ENCODE assay signal across 8 cellular contexts in genomic region chr1:2212167-2212541, GRCh38. TPM values are rescaled to one million over a fixed set of nuclear protein-coding genes. Genes with fewer than 3 reads are reported as not detected.
DNase-seq lines count a peak whose midpoint lies in the region; ATAC-seq, FAIRE-seq and TF ChIP-seq lines count a peak whose summit lies in the region.

No MANE protein-coding gene starts in this region.

- no peak overlapping the region for H3K4ac ChIP-seq in neuronal stem cell (ENCODE audit: low read length)

- POLR2A ChIA-PET in A549 (lab: Yijun Ruan, JAX): interaction anchor here (0.9 to 1.7 kb wide), 6 partner anchors 12 to 180 kb away, joined by 3 to 9 read pairs (median 4); partner anchors contain the start of genes MORN1, RER1 and SKI

- no peak overlapping the region for H2BK120ac ChIP-seq in neuronal stem cell (ENCODE audit: low read depth, low read length)

- ATAC-seq in A549: peak; percentile 20 to 38
- ATAC-seq in GM18505 (IDR thresholded peaks at IDR 0.05; ENCODE audit: unreplicated experiment): no peak

- H4K91ac ChIP-seq in neuronal stem cell (ENCODE audit: low read depth, low read length, poor library complexity): no peak overlapping the region

- TF ChIP-seq RAD21 in A549 (conservative IDR thresholded peaks at IDR 0.05 in 1 of 2, IDR thresholded peaks at IDR 0.05 in 1 of 2): no peak

- H3K27ac ChIP-seq in A549 (peak overlapping the region; percentile 99 to 100), SK-N-MC (peak overlapping the region; percentile 98), fibroblast of lung (ENCODE audit: insufficient read depth, low read length) (peak overlapping the region; percentile 98), neuronal stem cell (replicated peaks; ENCODE audit: low read length) (peak overlapping the region; percentile 90), small intestine (ENCODE audit: low read depth in 1 of 2, low read length in 1 of 2) (peak overlapping the region in 1 of 2 donors; percentile 96)

- H2BK12ac ChIP-seq in neuronal stem cell (ENCODE audit: low read length): no peak overlapping the region

- H3K9ac ChIP-seq in SK-N-MC (ENCODE audit: insufficient read length) (peak overlapping the region; percentile 50), fibroblast of lung (ENCODE audit: insufficient read depth, low read length) (peak overlapping the region; percentile 76), neuronal stem cell (ENCODE audit: low read depth, low read length, poor library complexity) (no peak overlapping the region)

- FAIRE-seq in A549 (lab: Jason Lieb, UNC) (no peak), small intestine (lab: Jason Lieb, UNC) (no peak)

- peak overlapping the region; percentile 44 for H3K18ac ChIP-seq in neuronal stem cell (ENCODE audit: low read length)

- H3K79me1 ChIP-seq in neuronal stem cell (ENCODE audit: low read depth, low read length): no peaks in the 10 kb centered on the region

- H3K9me3 ChIP-seq in A549 (no peaks in the 10 kb centered on the region), SK-N-MC (ENCODE audit: low read depth, low read length) (no peaks in the 10 kb centered on the region), fibroblast of lung (ENCODE audit: control insufficient read depth, insufficient read depth, low read depth, low read length) (no peaks in the 10 kb centered on the region), neuronal stem cell (replicated peaks in 1 of 2; ENCODE audit: control insufficient read depth in 2 of 2, insufficient read depth in 1 of 2, low read depth in 1 of 2, low read length in 2 of 2) (no peaks in the 10 kb centered on the region), small intestine (ENCODE audit: control insufficient read depth, low read depth) (no peaks in the 10 kb centered on the region)

- peak overlapping the region; percentile 96 for H2BK5ac ChIP-seq in neuronal stem cell (ENCODE audit: low read length)

- DNase-seq in A549 (ENCODE audit: low read depth in 1 of 2, low spot score in 1 of 2) (no peak), SK-N-MC (ENCODE audit: low read depth, low spot score) (no peak), fibroblast of lung (ENCODE audit: low read depth in 2 of 2) (no peak), neuronal stem cell (ENCODE audit: low spot score) (no peak), foreskin fibroblast (no peak), small intestine (no peak), NCI-H1105 (lab: John Stamatoyannopoulos, UW) (no peak)

- no peak overlapping the region for H3K14ac ChIP-seq in neuronal stem cell (ENCODE audit: low read length)

- no peak for TF ChIP-seq EP300 in A549 (IDR thresholded peaks at IDR 0.05)

- no peak for TF ChIP-seq CTCF in A549 (IDR thresholded peaks at IDR 0.05)
- no peak for TF ChIP-seq CTCF in fibroblast of lung (conservative IDR thresholded peaks at IDR 0.05 in 1 of 2, IDR thresholded peaks at IDR 0.05 in 1 of 2; ENCODE audit: low read depth in 1 of 2, low read length in 2 of 2)
- no peak for TF ChIP-seq CTCF in foreskin fibroblast (IDR thresholded peaks at IDR 0.05; ENCODE audit: low read depth, low read length)

- H3K4me2 ChIP-seq in A549 (peak overlapping the region; percentile 76), fibroblast of lung (ENCODE audit: extremely low read depth, insufficient read depth, low read length) (peak overlapping the region; percentile 21), neuronal stem cell (ENCODE audit: insufficient read depth, low read length, poor library complexity, severe bottlenecking) (peak overlapping the region; percentile 39)

- H4K8ac ChIP-seq in neuronal stem cell (ENCODE audit: low read depth, low read length): no peak overlapping the region

- peaks cover 61% of the 10 kb centered on the region for H3K4me1 ChIP-seq in A549
- H3K4me1 ChIP-seq in fibroblast of lung (ENCODE audit: control insufficient read depth, extremely low read depth, insufficient read depth, low read length): peaks cover 36% of the 10 kb centered on the region
- H3K4me1 ChIP-seq in neuronal stem cell (ENCODE audit: control insufficient read depth in 2 of 2, insufficient read depth in 1 of 2, low read depth in 1 of 2, low read length in 2 of 2): peaks cover 25 to 51% of the 10 kb centered on the region in 2 donors
- peaks cover 3 to 10% of the 10 kb centered on the region in 2 donors for H3K4me1 ChIP-seq in small intestine (ENCODE audit: control insufficient read depth in 2 of 2, insufficient read depth in 1 of 2, low read depth in 1 of 2, low read length in 1 of 2)

- peak overlapping the region; percentile 32 for H3K4me3 ChIP-seq in A549
- H3K4me3 ChIP-seq in SK-N-MC: peak overlapping the region; percentile 79
- peak overlapping the region in 1 of 4 experiments; percentile 50 for H3K4me3 ChIP-seq in fibroblast of lung (replicated peaks in 1 of 4; ENCODE audit: control extremely low read depth in 1 of 4, insufficient read depth in 1 of 4, low read depth in 3 of 4, low read length in 4 of 4)
- H3K4me3 ChIP-seq in neuronal stem cell (ENCODE audit: low read length in 2 of 2): peak overlapping the region; percentile 35 to 56
- H3K4me3 ChIP-seq in foreskin fibroblast (ENCODE audit: low read depth in 1 of 2, low read length in 2 of 2): peak overlapping the region in 1 of 2 donors; percentile 14
- H3K4me3 ChIP-seq in small intestine (ENCODE audit: low read depth in 1 of 2, low read length in 2 of 2): no peak overlapping the region

- H3K23ac ChIP-seq in neuronal stem cell (ENCODE audit: low read depth, low read length, poor library complexity): no peak overlapping the region

- H2AK5ac ChIP-seq in neuronal stem cell (ENCODE audit: low read depth, low read length): no peak overlapping the region

- H3K36me3 ChIP-seq in SK-N-MC (ENCODE audit: insufficient read depth, low read length) (no peaks in the 10 kb centered on the region), fibroblast of lung (ENCODE audit: control insufficient read depth, insufficient read depth, low read length) (no peaks in the 10 kb centered on the region), neuronal stem cell (replicated peaks in 1 of 2; ENCODE audit: control insufficient read depth in 2 of 2, insufficient read depth in 2 of 2, low read length in 2 of 2) (no peaks in the 10 kb centered on the region), small intestine (ENCODE audit: control insufficient read depth in 2 of 2, insufficient read depth in 2 of 2, low read length in 2 of 2) (no peaks in the 10 kb centered on the region)

- 100% methylated on average over 1 of the region's 15 CpGs for WGBS in A549 (ENCODE audit: missing lambda C conversion rate)
- WGBS in neuronal stem cell (ENCODE audit: extremely low coverage in 2 of 2, insufficient read length in 2 of 2, insufficient replicate concordance in 1 of 2), 2 donors: no CpG with 5 or more reads among the region's 15 CpGs
- WGBS in small intestine, 3 donors: 57% methylated on average over 15 of the region's 15 CpGs

- peak overlapping the region; percentile 54 for H2AFZ ChIP-seq in fibroblast of lung (ENCODE audit: low read length)
- peak overlapping the region; percentile 86 for H2AFZ ChIP-seq in neuronal stem cell (ENCODE audit: low read length)

- CTCF ChIA-PET in A549 (lab: Yijun Ruan, JAX): interaction anchor here (0.8 to 2.0 kb wide), 9 partner anchors 9 to 172 kb away, joined by 3 to 14 read pairs (median 4); no protein-coding TSS in a partner anchor

- H3K27me3 ChIP-seq in fibroblast of lung (ENCODE audit: control insufficient read depth, insufficient read depth, low read length): no peaks in the 10 kb centered on the region
- no peaks in the 10 kb centered on the region for H3K27me3 ChIP-seq in neuronal stem cell (ENCODE audit: control insufficient read depth in 3 of 3, insufficient read depth in 3 of 3, low read depth in 1 of 3, low read length in 3 of 3)
- no peaks in the 10 kb centered on the region for H3K27me3 ChIP-seq in small intestine (ENCODE audit: control insufficient read depth in 2 of 2, insufficient read depth in 2 of 2, low read length in 2 of 2)

- no peak for TF ChIP-seq POLR2A in A549 (IDR thresholded peaks at IDR 0.05; ENCODE audit: low read length)
- no peak for TF ChIP-seq POLR2A in GM18505 (IDR thresholded peaks at IDR 0.05; ENCODE audit: borderline replicate concordance, extremely low read depth, insufficient read depth, insufficient read length)

- no peak overlapping the region for H2BK15ac ChIP-seq in neuronal stem cell (ENCODE audit: low read length)

- no peaks in the 10 kb centered on the region for H4K20me1 ChIP-seq in fibroblast of lung (ENCODE audit: control insufficient read depth, extremely low read depth, insufficient read depth, low read length)

- H3K79me2 ChIP-seq in fibroblast of lung (ENCODE audit: control insufficient read depth, insufficient read depth, low read length): no peaks in the 10 kb centered on the region

TF ChIP-seq in A549, 52 proteins besides CTCF, POLR2A, EP300 and RAD21 (continues in another document):
- TF ChIP-seq PHF8 (IDR thresholded peaks at IDR 0.05; ENCODE audit: borderline replicate concordance, low read depth) (no peak), NPAS2 (CRISPR knock-in tag; IDR thresholded peaks at IDR 0.05; ENCODE audit: borderline replicate concordance) (no peak), FOSL2 (IDR thresholded peaks at IDR 0.05) (no peak), FOSL2 (CRISPR knock-in tag; IDR thresholded peaks at IDR 0.05) (no peak), JUN (IDR thresholded peaks at IDR 0.05) (no peak)

RNA-seq across cellular contexts. Expression of gene SKI, which starts 16.0 kb away (rescaled TPM):
- polyA plus RNA-seq in A549 (2011; rRNA removed) (2.8 and 4.3 TPM in 2 replicates), A549 (2017; fragmentation: RNase III; extraction: RNeasy Plus Mini Kit Qiagen cat#74134 plus additional on column Dnase treatment) (11.5 to 12.0 TPM (median 11.5 TPM) in 3 replicates), fibroblast of lung (11.6 and 18.3 TPM in 2 replicates), small intestine (10 to 100 TPM in 1 of 3 donors, 1 to 10 TPM in 2; 4.2 to 17.8 (median 5.4) TPM)
- 5.1 and 7.6 TPM in 2 replicates for polyA plus RNA-seq in A549 (2012; cell fraction: cytosol; rRNA removed)
- 13.8 and 16.6 TPM in 2 replicates for polyA plus RNA-seq in A549 (2012; cell fraction: nucleus; rRNA removed)
- 1.8 and 3.0 TPM in 2 replicates for polyA minus RNA-seq in A549 (2011; rRNA and poly(A)+ RNA removed)
- total RNA-seq in fibroblast of lung: 18.0 and 21.8 TPM in 2 replicates
- polyA plus RNA-seq in fibroblast of lung (2012): 30.8 and 38.0 TPM in 2 replicates
- polyA minus RNA-seq in fibroblast of lung (ENCODE audit: low replicate concordance): 18.0 and 19.2 TPM in 2 replicates
- polyA plus RNA-seq in neuronal stem cell (2013, experiment 1 of 2): 37.5 TPM
- polyA plus RNA-seq in neuronal stem cell (2013, experiment 2 of 2): 41.3 TPM

RNA-seq across cellular contexts. Expression of gene FAAP20, which starts 17.6 kb away (rescaled TPM):
- polyA plus RNA-seq in A549 (2011; rRNA removed) (4.4 and 5.1 TPM in 2 replicates), A549 (2017; fragmentation: RNase III; extraction: RNeasy Plus Mini Kit Qiagen cat#74134 plus additional on column Dnase treatment) (21.7 to 26.0 TPM (median 23.1 TPM) in 3 replicates), fibroblast of lung (8.2 and 9.7 TPM in 2 replicates), small intestine (10 to 100 TPM; 20.6 to 51.4 (median 39.4) TPM)
- 19.0 and 29.4 TPM in 2 replicates for polyA plus RNA-seq in A549 (2012; cell fraction: cytosol; rRNA removed)
- 27.4 and 29.2 TPM in 2 replicates for polyA plus RNA-seq in A549 (2012; cell fraction: nucleus; rRNA removed)
- 2.8 and 3.2 TPM in 2 replicates for polyA minus RNA-seq in A549 (2011; rRNA and poly(A)+ RNA removed)
- total RNA-seq in fibroblast of lung: 21.5 and 23.1 TPM in 2 replicates
- 39.4 and 46.3 TPM in 2 replicates for polyA plus RNA-seq in fibroblast of lung (2012)
- 6.5 and 10.0 TPM in 2 replicates for polyA minus RNA-seq in fibroblast of lung (ENCODE audit: low replicate concordance)
- polyA plus RNA-seq in neuronal stem cell (2013, experiment 1 of 2): 108 TPM
- 108 TPM for polyA plus RNA-seq in neuronal stem cell (2013, experiment 2 of 2)

Comparison
In these comparisons a context has a peak if more than half of its experiments do, and no peak if none do; other contexts are left out.
1. H3K4me2 ChIP-seq: peak in every context shown above with its lines; median percentile 76 in A549; 39 in neuronal stem cell; 21 in fibroblast of lung.
2. H3K4me3 ChIP-seq: peak in A549 (single experiment), SK-N-MC (single experiment) and neuronal stem cell (2 of 2); none in small intestine (0 of 2).